Comparison of ENCODE assay signal across 13 cellular contexts in genomic region chr13:30065181-30065580, GRCh38.
"Had no signal": no experiment of that assay in that cellular context is flagged by ENCODE, and none has a peak within 500 bp of the region (broad histone marks: within the 10 kb centered on the region; RNA-seq: fewer than 3 reads in every experiment).

No MANE protein-coding gene starts in this region.

- H3K27ac Mint-ChIP-seq: activated CD4-positive, alpha-beta memory T cell treated with anti-CD3 and anti-CD28 coated beads for 36 hours; activated CD4-positive, alpha-beta T cell treated with anti-CD3 and anti-CD28 coated beads for 36 hours; activated CD8-positive, alpha-beta memory T cell treated with anti-CD3 and anti-CD28 coated beads, Interleukin-2, amount 10 ng/mL, durations not matched to agents 7 days and 5 days; activated naive CD4-positive, alpha-beta T cell treated with anti-CD3 and anti-CD28 coated beads, Interleukin-2, amount 10 ng/mL, durations not matched to agents 7 days and 5 days; activated T-helper 2 cell treated with anti-CD3 and anti-CD28 coated beads, Interferon-gamma antibody, Interleukin-2, Interleukin-4, amounts not matched to agents 10 μg/mL and 5 μg/mL and 100 μg/mL, durations not matched to agents 14 hours and 24 hours and 36 hours; mesothelial cell of epicardium; stimulated activated naive CD8-positive, alpha-beta T cell treated with anti-CD3 and anti-CD28 coated beads, Interleukin-15, Interleukin-2, amounts not matched to agents 100 ng/mL and 50 ng/mL, for 24 hours; T-helper 17 cell; type B pancreatic cell had no signal

- H3K9me3 Mint-ChIP-seq: activated CD4-positive, alpha-beta memory T cell treated with anti-CD3 and anti-CD28 coated beads for 36 hours; mesothelial cell of epicardium; type B pancreatic cell had no signal

- H3K27me3 Mint-ChIP-seq: stimulated activated naive CD8-positive, alpha-beta T cell treated with anti-CD3 and anti-CD28 coated beads, Interleukin-15, Interleukin-2, amounts not matched to agents 100 ng/mL and 50 ng/mL, for 24 hours; type B pancreatic cell had no signal

- H3K4me1 Mint-ChIP-seq: activated CD4-positive, alpha-beta T cell treated with anti-CD3 and anti-CD28 coated beads for 36 hours; activated naive CD4-positive, alpha-beta T cell treated with anti-CD3 and anti-CD28 coated beads, Interleukin-2, amount 10 ng/mL, durations not matched to agents 7 days and 5 days; T-helper 17 cell had no signal

- DNase-seq: activated CD4-positive, alpha-beta memory T cell treated with anti-CD3 and anti-CD28 coated beads for 36 hours; activated CD4-positive, alpha-beta T cell treated with anti-CD3 and anti-CD28 coated beads for 36 hours; activated CD8-positive, alpha-beta memory T cell treated with anti-CD3 and anti-CD28 coated beads, Interleukin-2, amount 10 ng/mL, durations not matched to agents 7 days and 5 days; activated naive CD4-positive, alpha-beta T cell treated with anti-CD3 and anti-CD28 coated beads, Interleukin-2, amount 10 ng/mL, durations not matched to agents 7 days and 5 days; activated T-cell treated with anti-CD3 and anti-CD28 coated beads, Interleukin-2, amount 50 U/mL, for 1 hour; erythroblast; kidney; right cardiac atrium; T-helper 17 cell had no signal

- H3K4me3 Mint-ChIP-seq: activated CD4-positive, alpha-beta memory T cell treated with anti-CD3 and anti-CD28 coated beads for 36 hours; activated CD4-positive, alpha-beta T cell treated with anti-CD3 and anti-CD28 coated beads for 36 hours; activated CD8-positive, alpha-beta memory T cell treated with anti-CD3 and anti-CD28 coated beads, Interleukin-2, amount 10 ng/mL, durations not matched to agents 7 days and 5 days; activated naive CD4-positive, alpha-beta T cell treated with anti-CD3 and anti-CD28 coated beads, Interleukin-2, amount 10 ng/mL, durations not matched to agents 7 days and 5 days; mesothelial cell of epicardium; stimulated activated naive CD8-positive, alpha-beta T cell treated with anti-CD3 and anti-CD28 coated beads, Interleukin-15, Interleukin-2, amounts not matched to agents 100 ng/mL and 50 ng/mL, for 24 hours; T-helper 17 cell; type B pancreatic cell had no signal

- ATAC-seq: activated CD4-positive, alpha-beta T cell treated with anti-CD3 and anti-CD28 coated beads for 36 hours; activated CD8-positive, alpha-beta memory T cell treated with anti-CD3 and anti-CD28 coated beads, Interleukin-2, amount 10 ng/mL, durations not matched to agents 7 days and 5 days; right cardiac atrium; T-helper 17 cell had no signal

- H3K36me3 Mint-ChIP-seq: activated CD4-positive, alpha-beta memory T cell treated with anti-CD3 and anti-CD28 coated beads for 36 hours; activated CD8-positive, alpha-beta memory T cell treated with anti-CD3 and anti-CD28 coated beads, Interleukin-2, amount 10 ng/mL, durations not matched to agents 7 days and 5 days; activated naive CD4-positive, alpha-beta T cell treated with anti-CD3 and anti-CD28 coated beads, Interleukin-2, amount 10 ng/mL, durations not matched to agents 7 days and 5 days; mesothelial cell of epicardium; type B pancreatic cell had no signal
